Comparison of ENCODE assay signal across 17 cellular contexts in the genomic region with DNA sequence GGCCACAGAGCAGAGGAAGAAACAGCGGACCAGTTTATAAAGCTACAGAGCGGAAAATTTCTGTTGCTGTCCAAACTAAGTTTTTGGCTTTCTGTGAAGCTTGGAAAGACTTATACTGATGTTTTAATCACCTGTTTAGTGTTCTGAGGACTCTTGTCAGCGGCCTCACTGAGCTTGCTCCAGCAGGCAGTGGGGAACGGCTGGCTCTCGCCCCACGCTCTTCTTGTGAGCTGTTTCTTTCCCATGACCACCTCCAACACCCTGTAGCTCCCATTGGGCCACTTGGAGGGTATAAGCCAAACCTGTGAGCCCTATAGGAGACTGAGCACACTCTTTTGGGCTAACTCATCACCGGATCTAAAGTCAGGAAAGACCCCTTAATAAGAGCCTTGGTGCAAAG. TPM values are rescaled to one million over a fixed set of nuclear protein-coding genes. Genes with fewer than 3 reads are reported as not detected.
A peak's percentile ranks its signal among the peaks of the same experiment; 100 is the strongest.
DNase-seq lines count a peak whose midpoint lies in the region; ATAC-seq and TF ChIP-seq lines count a peak whose summit lies in the region.
"Had no signal": no experiment of that assay in that cellular context is flagged by ENCODE, and none has a peak within 500 bp of the region (broad histone marks: within the 10 kb centered on the region; RNA-seq: fewer than 3 reads in every experiment).

No MANE protein-coding gene starts in this region.

- H3K27ac ChIP-seq in HCT116 (ENCODE audit: low read depth, low read length) = no peak overlapping the region
- peak overlapping the region; percentile 90; the same call in 1 of the 2 replicates for H3K27ac ChIP-seq in VCaP
- peak overlapping the region; percentile 46 for H3K27ac ChIP-seq in stomach smooth muscle (ENCODE audit: low read length)

- no peaks in the 10 kb centered on the region; the same call in 1 of the 2 replicates for H4K20me1 ChIP-seq in HCT116 (ENCODE audit: insufficient read depth)

- TF ChIP-seq CTCF in HCT116 (IDR thresholded peaks at IDR 0.05 in 2 of 3, conservative IDR thresholded peaks at IDR 0.05 in 1 of 3; ENCODE audit: borderline replicate concordance in 1 of 3, insufficient read depth in 1 of 3, low read depth in 2 of 3, low read length in 2 of 3) (no peak), VCaP (conservative IDR thresholded peaks at IDR 0.05) (no peak), mesothelial cell of epicardium (IDR thresholded peaks at IDR 0.05; ENCODE audit: unreplicated experiment) (no peak)

- no peak for TF ChIP-seq POLR2A in HCT116 (IDR thresholded peaks at IDR 0.05; ENCODE audit: borderline replicate concordance, extremely low read depth, insufficient read depth, insufficient read length)

- H3K27me3 ChIP-seq in HCT116 (ENCODE audit: insufficient read depth, low read length) (no peaks in the 10 kb centered on the region), stomach smooth muscle (ENCODE audit: control insufficient read depth in 1 of 2, insufficient read depth in 2 of 2, low read length in 2 of 2) (no peaks in the 10 kb centered on the region)

- H3K27me3 Mint-ChIP-seq in mesothelial cell of epicardium (ENCODE audit: low read depth) = no peaks in the 10 kb centered on the region
- H3K27me3 Mint-ChIP-seq: B cell; CD8-positive, alpha-beta memory T cell had no signal

- intact Hi-C loops in HCT116 (cut with micrococcal nuclease) = no loop called here

- H3K4me1 ChIP-seq in HCT116 (ENCODE audit: control insufficient read depth in 1 of 2, insufficient read depth in 2 of 2, low read length in 2 of 2) = peaks cover 20 to 30% of the 10 kb centered on the region in 2 experiments
- peaks cover 17% of the 10 kb centered on the region for H3K4me1 ChIP-seq in stomach smooth muscle (ENCODE audit: control insufficient read depth, insufficient read depth, low read length)

- peaks cover 8% of the 10 kb centered on the region for H3K36me3 Mint-ChIP-seq in mesothelial cell of epicardium

- no peaks in the 10 kb centered on the region for H3K79me2 ChIP-seq in HCT116 (ENCODE audit: insufficient read depth, low read length)

- DNase-seq in HCT116 (ENCODE audit: low read depth, low spot score) (no peak), mesothelial cell of epicardium (ENCODE audit: low spot score in 2 of 2, unreplicated experiment in 2 of 2) (no peak), LoVo (ENCODE audit: low spot score) (no peak), HT-29 (ENCODE audit: low spot score) (no peak), NCI-H1694 treated with DMSO at 0.1 percent for 48 hours (lab: John Stamatoyannopoulos, UW) (no peak)
- DNase-seq: CD8-positive, alpha-beta memory T cell; KBM-7; NCI-H1048; NCI-H1694; NCI-H345; NCI-H526 treated with DMSO at 0.1 percent for 48 hours; OCI-M1 had no signal

- no peaks in the 10 kb centered on the region for H3K9me2 ChIP-seq in HCT116 (ENCODE audit: insufficient read depth)

- 0 out of 2 replicates have a peak overlapping the region, but pooled peaks have one; percentile 33 for H3K4me2 ChIP-seq in HCT116 (ENCODE audit: low read length)

- peaks cover 41% of the 10 kb centered on the region for H3K4me1 Mint-ChIP-seq in mesothelial cell of epicardium

- H3K9me3 Mint-ChIP-seq in mesothelial cell of epicardium = no peaks in the 10 kb centered on the region
- H3K9me3 Mint-ChIP-seq: CD8-positive, alpha-beta memory T cell had no signal

- H3K9me3 ChIP-seq in HCT116 (ENCODE audit: control insufficient read depth in 1 of 2, insufficient read depth in 1 of 2, low read depth in 1 of 2, low read length in 2 of 2) = no peaks in the 10 kb centered on the region
- H3K9me3 ChIP-seq in stomach smooth muscle (ENCODE audit: control insufficient read depth in 2 of 2, low read length in 2 of 2) = no peaks in the 10 kb centered on the region
- H3K9me3 ChIP-seq: HAP-1 had no signal

- H3K4me3 ChIP-seq in HCT116 (replicated peaks in 1 of 2; ENCODE audit: low read depth in 1 of 2, low read length in 2 of 2) (no peak overlapping the region), stomach smooth muscle (ENCODE audit: low read length in 2 of 2) (no peak overlapping the region)
- H3K4me3 ChIP-seq: HAP-1 had no signal

- POLR2A ChIA-PET in HCT116 (lab: Charles Lee) = no interaction called here

- no TSS peak for BruUV-seq in HCT116 (replicated peaks; lab: Mats Ljungman, UMichigan)

- no peak for TF ChIP-seq RAD21 in HCT116 (IDR thresholded peaks at IDR 0.05; ENCODE audit: low read depth)

- H2AFZ ChIP-seq in HCT116 (ENCODE audit: low read depth, low read length, poor library complexity, severe bottlenecking) = no peak overlapping the region

- no peak overlapping the region for H3K4me3 Mint-ChIP-seq in mesothelial cell of epicardium
- H3K4me3 Mint-ChIP-seq: B cell; CD8-positive, alpha-beta memory T cell had no signal

- peak overlapping the region; percentile 75 for H3K27ac Mint-ChIP-seq in mesothelial cell of epicardium
- H3K27ac Mint-ChIP-seq: B cell had no signal

- no peak overlapping the region for H3K9ac ChIP-seq in HCT116 (ENCODE audit: low read length)
- H3K9ac ChIP-seq in stomach smooth muscle (ENCODE audit: low read length in 2 of 2) = no peak overlapping the region

- RAD21 ChIA-PET in HCT116 (lab: Charles Lee; ENCODE audit: low non-redundant PET in 1 of 2, low total read pairs in 2 of 2, uncharacterized antibody in 2 of 2, unreplicated experiment in 2 of 2) = no interaction called here

- CTCF ChIA-PET in HCT116 (lab: Charles Lee) = no interaction called here

- ATAC-seq in HCT116 = no peak
- ATAC-seq in GM19463 (IDR thresholded peaks at IDR 0.05; ENCODE audit: unreplicated experiment) = no peak

- H3K36me3 ChIP-seq in HCT116 (ENCODE audit: control insufficient read depth in 1 of 2, insufficient read depth in 2 of 2, low read length in 2 of 2) (no peaks in the 10 kb centered on the region), stomach smooth muscle (ENCODE audit: control insufficient read depth in 2 of 2, insufficient read depth in 2 of 2, low read length in 2 of 2) (no peaks in the 10 kb centered on the region)
- H3K36me3 ChIP-seq: HAP-1 had no signal

TF ChIP-seq in HCT116, 20 proteins besides CTCF, POLR2A, EP300 and RAD21:
- no peak for TF ChIP-seq TCF7L2 (IDR thresholded peaks at IDR 0.05; ENCODE audit: borderline replicate concordance, extremely low read depth, insufficient read depth, insufficient read length)
- TF ChIP-seq ZNF274 (IDR thresholded peaks at IDR 0.05; ENCODE audit: low read depth, low read length) = no peak
- TF ChIP-seq EZH2 (IDR thresholded peaks at IDR 0.05) = no peak
- TF ChIP-seq EZH2phosphoT487 (IDR thresholded peaks at IDR 0.05; ENCODE audit: borderline replicate concordance) = no peak
- TF ChIP-seq EGR1 (IDR thresholded peaks at IDR 0.05; ENCODE audit: low read depth) = no peak
- no peak for TF ChIP-seq CBX3 (IDR thresholded peaks at IDR 0.05; ENCODE audit: low read depth)
- no peak for TF ChIP-seq YY1 (IDR thresholded peaks at IDR 0.05; ENCODE audit: extremely low read depth, insufficient replicate concordance, low read depth, low read length)
- no peak for TF ChIP-seq ZFX (IDR thresholded peaks at IDR 0.05)
- TF ChIP-seq, protein P1, sequence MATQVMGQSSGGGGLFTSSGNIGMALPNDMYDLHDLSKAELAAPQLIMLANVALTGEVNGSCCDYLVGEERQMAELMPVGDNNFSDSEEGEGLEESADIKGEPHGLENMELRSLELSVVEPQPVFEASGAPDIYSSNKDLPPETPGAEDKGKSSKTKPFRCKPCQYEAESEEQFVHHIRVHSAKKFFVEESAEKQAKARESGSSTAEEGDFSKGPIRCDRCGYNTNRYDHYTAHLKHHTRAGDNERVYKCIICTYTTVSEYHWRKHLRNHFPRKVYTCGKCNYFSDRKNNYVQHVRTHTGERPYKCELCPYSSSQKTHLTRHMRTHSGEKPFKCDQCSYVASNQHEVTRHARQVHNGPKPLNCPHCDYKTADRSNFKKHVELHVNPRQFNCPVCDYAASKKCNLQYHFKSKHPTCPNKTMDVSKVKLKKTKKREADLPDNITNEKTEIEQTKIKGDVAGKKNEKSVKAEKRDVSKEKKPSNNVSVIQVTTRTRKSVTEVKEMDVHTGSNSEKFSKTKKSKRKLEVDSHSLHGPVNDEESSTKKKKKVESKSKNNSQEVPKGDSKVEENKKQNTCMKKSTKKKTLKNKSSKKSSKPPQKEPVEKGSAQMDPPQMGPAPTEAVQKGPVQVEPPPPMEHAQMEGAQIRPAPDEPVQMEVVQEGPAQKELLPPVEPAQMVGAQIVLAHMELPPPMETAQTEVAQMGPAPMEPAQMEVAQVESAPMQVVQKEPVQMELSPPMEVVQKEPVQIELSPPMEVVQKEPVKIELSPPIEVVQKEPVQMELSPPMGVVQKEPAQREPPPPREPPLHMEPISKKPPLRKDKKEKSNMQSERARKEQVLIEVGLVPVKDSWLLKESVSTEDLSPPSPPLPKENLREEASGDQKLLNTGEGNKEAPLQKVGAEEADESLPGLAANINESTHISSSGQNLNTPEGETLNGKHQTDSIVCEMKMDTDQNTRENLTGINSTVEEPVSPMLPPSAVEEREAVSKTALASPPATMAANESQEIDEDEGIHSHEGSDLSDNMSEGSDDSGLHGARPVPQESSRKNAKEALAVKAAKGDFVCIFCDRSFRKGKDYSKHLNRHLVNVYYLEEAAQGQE (IDR thresholded peaks at IDR 0.05; ENCODE audit: low read depth) = no peak
- no peak for TF ChIP-seq SIN3A (IDR thresholded peaks at IDR 0.05; ENCODE audit: low read depth)
TF ChIP-seq in HCT116: peak in this region for 0.

RNA-seq across cellular contexts. Expression of a gene that starts 48.6 kb away (rescaled TPM):
- 0.64 TPM for total RNA-seq in HCT116 (2021; ENCODE audit: unreplicated experiment)
- polyA plus RNA-seq in HCT116 (2012) = 0.21 and 0.52 TPM in 2 replicates
- 97.9 to 99.3 TPM (median 98.9 TPM) in 3 replicates for total RNA-seq in mesothelial cell of epicardium
- 0.31 and 0.55 TPM in 2 replicates for total RNA-seq in HT-29 (2014; rRNA removed; shearing (Covaris generic))

Comparison
In these comparisons a context has a peak if more than half of its experiments do, and no peak if none do; other contexts are left out.
1. RNA of a gene that starts 48.6 kb away (total RNA-seq): 97.9 to 99.3 TPM in mesothelial cell of epicardium; 0.64 TPM in HCT116 (single experiment) and 0.31 to 0.55 TPM in HT-29; every median in the first group is over 10 times any median in the second.